1 cellular context compared by ENCODE assay signal in the genomic region with DNA sequence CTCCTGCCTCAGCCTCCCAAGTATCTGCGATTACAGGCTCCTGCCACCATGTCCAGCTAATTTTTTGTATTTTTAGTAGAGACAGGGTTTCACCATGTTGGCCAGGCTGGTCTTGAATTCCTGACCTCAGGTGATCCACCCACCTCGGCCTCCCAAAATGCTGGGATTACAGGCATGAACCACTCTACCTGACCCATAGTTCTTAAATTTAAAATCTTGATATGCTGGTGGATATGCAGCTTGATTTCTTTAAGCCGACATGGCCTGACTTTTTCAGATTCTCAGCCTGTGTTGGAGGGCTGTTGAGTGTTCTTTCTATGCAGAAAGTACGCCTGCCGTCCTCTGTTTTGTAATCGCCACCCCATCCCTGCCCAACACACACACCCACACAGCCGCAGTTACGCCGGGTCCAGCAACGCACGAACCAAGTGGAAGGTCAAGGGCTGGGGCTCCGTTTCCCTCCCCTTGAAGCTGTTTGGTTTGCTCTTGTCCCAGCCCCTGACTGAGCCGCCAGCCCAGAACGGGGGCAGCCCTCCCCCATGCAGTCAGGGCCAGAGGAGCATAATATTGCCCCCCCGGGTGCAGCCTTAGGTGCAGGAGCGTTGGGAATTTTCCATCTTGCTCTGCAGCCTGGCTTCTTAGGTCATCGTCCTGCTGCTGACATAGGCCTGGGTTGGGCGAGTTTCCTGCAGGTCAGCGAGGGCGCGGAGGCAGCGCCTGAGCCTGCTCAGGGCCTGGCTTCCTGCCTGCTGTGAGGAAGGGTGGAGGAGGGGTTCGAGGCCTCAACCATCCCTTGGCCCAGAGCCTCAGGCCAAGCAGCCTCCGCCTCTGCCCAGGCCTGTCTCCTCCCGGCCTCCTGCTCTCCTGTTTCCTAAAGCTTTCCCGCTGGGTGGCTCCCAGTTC.
TF ChIP-seq lines count a peak whose summit lies in the region.

No MANE protein-coding gene starts in this region.

TF ChIP-seq in HepG2, 621 proteins besides CTCF, POLR2A, EP300 and RAD21 (continued from another document and continues in another):
- TF ChIP-seq SCMH1 (CRISPR knock-in tag; IDR thresholded peaks at IDR 0.05; ENCODE audit: borderline replicate concordance), result no peak
- TF ChIP-seq ZBTB25 (CRISPR knock-in tag; IDR thresholded peaks at IDR 0.05), result peak; percentile 98
- peak; percentile 70; the same call in 1 of the 2 replicates for TF ChIP-seq PRDM4 (CRISPR knock-in tag; IDR thresholded peaks at IDR 0.05; ENCODE audit: borderline replicate concordance)
- peak; percentile 90 for TF ChIP-seq ZNF256 (CRISPR knock-in tag; conservative IDR thresholded peaks at IDR 0.05)
- TF ChIP-seq HCFC1 (IDR thresholded peaks at IDR 0.05; ENCODE audit: low read depth, low read length), result peak; percentile 52
- peak; percentile 88 for TF ChIP-seq ZNF557 (CRISPR knock-in tag; IDR thresholded peaks at IDR 0.05)
- peak; percentile 82 for TF ChIP-seq AGO1 (IDR thresholded peaks at IDR 0.05; ENCODE audit: low read depth, low read length, poor library complexity, severe bottlenecking)
- TF ChIP-seq SOX5 (CRISPR knock-in tag; IDR thresholded peaks at IDR 0.05; ENCODE audit: borderline replicate concordance), result peak; percentile 96
- TF ChIP-seq GATA4 (IDR thresholded peaks at IDR 0.05; ENCODE audit: borderline replicate concordance, low read depth), result peak; percentile 85; the same call in 1 of the 2 replicates
- TF ChIP-seq MTF2 (CRISPR knock-in tag; IDR thresholded peaks at IDR 0.05; ENCODE audit: borderline replicate concordance), result no peak
- TF ChIP-seq SIN3A (IDR thresholded peaks at IDR 0.05; ENCODE audit: borderline replicate concordance, low read depth, low read length), result peak; percentile 76
- TF ChIP-seq, protein P1, sequence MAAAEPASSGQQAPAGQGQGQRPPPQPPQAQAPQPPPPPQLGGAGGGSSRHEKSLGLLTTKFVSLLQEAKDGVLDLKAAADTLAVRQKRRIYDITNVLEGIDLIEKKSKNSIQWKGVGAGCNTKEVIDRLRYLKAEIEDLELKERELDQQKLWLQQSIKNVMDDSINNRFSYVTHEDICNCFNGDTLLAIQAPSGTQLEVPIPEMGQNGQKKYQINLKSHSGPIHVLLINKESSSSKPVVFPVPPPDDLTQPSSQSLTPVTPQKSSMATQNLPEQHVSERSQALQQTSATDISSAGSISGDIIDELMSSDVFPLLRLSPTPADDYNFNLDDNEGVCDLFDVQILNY (CRISPR knock-in tag; conservative IDR thresholded peaks at IDR 0.05), result peak; percentile 33; the same call in 1 of the 2 replicates
- peak; percentile 100 for TF ChIP-seq NFAT5 (CRISPR knock-in tag; IDR thresholded peaks at IDR 0.05)
- peak; percentile 77 for TF ChIP-seq ZNF143 (CRISPR knock-in tag; IDR thresholded peaks at IDR 0.05)
- peak; percentile 24; the same call in 1 of the 2 replicates for TF ChIP-seq SMC3 (IDR thresholded peaks at IDR 0.05; ENCODE audit: low read length)
- TF ChIP-seq, protein P2, sequence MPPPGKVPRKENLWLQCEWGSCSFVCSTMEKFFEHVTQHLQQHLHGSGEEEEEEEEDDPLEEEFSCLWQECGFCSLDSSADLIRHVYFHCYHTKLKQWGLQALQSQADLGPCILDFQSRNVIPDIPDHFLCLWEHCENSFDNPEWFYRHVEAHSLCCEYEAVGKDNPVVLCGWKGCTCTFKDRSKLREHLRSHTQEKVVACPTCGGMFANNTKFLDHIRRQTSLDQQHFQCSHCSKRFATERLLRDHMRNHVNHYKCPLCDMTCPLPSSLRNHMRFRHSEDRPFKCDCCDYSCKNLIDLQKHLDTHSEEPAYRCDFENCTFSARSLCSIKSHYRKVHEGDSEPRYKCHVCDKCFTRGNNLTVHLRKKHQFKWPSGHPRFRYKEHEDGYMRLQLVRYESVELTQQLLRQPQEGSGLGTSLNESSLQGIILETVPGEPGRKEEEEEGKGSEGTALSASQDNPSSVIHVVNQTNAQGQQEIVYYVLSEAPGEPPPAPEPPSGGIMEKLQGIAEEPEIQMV (CRISPR knock-in tag; IDR thresholded peaks at IDR 0.05; ENCODE audit: low read depth), result peak; percentile 97
- TF ChIP-seq TCF12 (IDR thresholded peaks at IDR 0.05), result no peak
- peak; percentile 98 for TF ChIP-seq TCF12 (CRISPR knock-in tag; IDR thresholded peaks at IDR 0.05)
- TF ChIP-seq JUND (CRISPR knock-in tag; IDR thresholded peaks at IDR 0.05), result no peak
- TF ChIP-seq ZNF660 (CRISPR knock-in tag; IDR thresholded peaks at IDR 0.05; ENCODE audit: borderline replicate concordance, low read depth), result peak; percentile 94; the same call in 1 of the 2 replicates
- TF ChIP-seq SMAD3 (CRISPR knock-in tag; IDR thresholded peaks at IDR 0.05), result peak; percentile 100
- no peak for TF ChIP-seq ZNF75D (CRISPR knock-in tag; IDR thresholded peaks at IDR 0.05; ENCODE audit: borderline replicate concordance)
- TF ChIP-seq ZKSCAN5 (CRISPR knock-in tag; IDR thresholded peaks at IDR 0.05), result peak; percentile 81
- no peak for TF ChIP-seq ZNF460 (CRISPR knock-in tag; IDR thresholded peaks at IDR 0.05; ENCODE audit: borderline replicate concordance)
- peak; percentile 100 for TF ChIP-seq BRCA1 (CRISPR knock-in tag; IDR thresholded peaks at IDR 0.05)
- peak; percentile 40 for TF ChIP-seq SIN3B (IDR thresholded peaks at IDR 0.05; ENCODE audit: low read length)
- TF ChIP-seq ZNF20 (CRISPR knock-in tag; IDR thresholded peaks at IDR 0.05), result peak; percentile 88; the same call in 1 of the 2 replicates
- peak; percentile 59; the same call in 1 of the 2 replicates for TF ChIP-seq CAMTA2 (CRISPR knock-in tag; IDR thresholded peaks at IDR 0.05; ENCODE audit: borderline replicate concordance)
- TF ChIP-seq ZNF274 (CRISPR knock-in tag; IDR thresholded peaks at IDR 0.05), result peak; percentile 83
- TF ChIP-seq ZNF34 (CRISPR knock-in tag; IDR thresholded peaks at IDR 0.05; ENCODE audit: borderline replicate concordance), result peak; percentile 99
- no peak for TF ChIP-seq SP1 (IDR thresholded peaks at IDR 0.05)
- peak; percentile 84 for TF ChIP-seq SP1 (CRISPR knock-in tag; IDR thresholded peaks at IDR 0.05)
- TF ChIP-seq ZNF747 (CRISPR knock-in tag; IDR thresholded peaks at IDR 0.05; ENCODE audit: borderline replicate concordance), result no peak
- TF ChIP-seq ATF6 (CRISPR knock-in tag; conservative IDR thresholded peaks at IDR 0.05), result no peak
- no peak for TF ChIP-seq CBX2 (IDR thresholded peaks at IDR 0.05; ENCODE audit: low read depth, low read length)
- TF ChIP-seq CBX2 (CRISPR knock-in tag; IDR thresholded peaks at IDR 0.05; ENCODE audit: low read depth), result no peak
- TF ChIP-seq ZBTB10 (CRISPR knock-in tag; IDR thresholded peaks at IDR 0.05; ENCODE audit: borderline replicate concordance), result peak; percentile 94; the same call in 1 of the 2 replicates
- TF ChIP-seq, protein P3, sequence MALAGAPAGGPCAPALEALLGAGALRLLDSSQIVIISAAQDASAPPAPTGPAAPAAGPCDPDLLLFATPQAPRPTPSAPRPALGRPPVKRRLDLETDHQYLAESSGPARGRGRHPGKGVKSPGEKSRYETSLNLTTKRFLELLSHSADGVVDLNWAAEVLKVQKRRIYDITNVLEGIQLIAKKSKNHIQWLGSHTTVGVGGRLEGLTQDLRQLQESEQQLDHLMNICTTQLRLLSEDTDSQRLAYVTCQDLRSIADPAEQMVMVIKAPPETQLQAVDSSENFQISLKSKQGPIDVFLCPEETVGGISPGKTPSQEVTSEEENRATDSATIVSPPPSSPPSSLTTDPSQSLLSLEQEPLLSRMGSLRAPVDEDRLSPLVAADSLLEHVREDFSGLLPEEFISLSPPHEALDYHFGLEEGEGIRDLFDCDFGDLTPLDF (CRISPR knock-in tag; IDR thresholded peaks at IDR 0.05), result peak; percentile 83; the same call in 1 of the 2 replicates
- TF ChIP-seq PLRG1 (conservative IDR thresholded peaks at IDR 0.05), result no peak
- TF ChIP-seq NFATC3 (CRISPR knock-in tag; IDR thresholded peaks at IDR 0.05), result peak; percentile 10; the same call in 1 of the 2 replicates
- no peak for TF ChIP-seq ZNF589 (CRISPR knock-in tag; conservative IDR thresholded peaks at IDR 0.05)
- peak; percentile 84; the same call in 1 of the 2 replicates for TF ChIP-seq SNAPC2 (CRISPR knock-in tag; IDR thresholded peaks at IDR 0.05)
